Comparison of ENCODE assay signal across 36 cellular contexts in the genomic region with DNA sequence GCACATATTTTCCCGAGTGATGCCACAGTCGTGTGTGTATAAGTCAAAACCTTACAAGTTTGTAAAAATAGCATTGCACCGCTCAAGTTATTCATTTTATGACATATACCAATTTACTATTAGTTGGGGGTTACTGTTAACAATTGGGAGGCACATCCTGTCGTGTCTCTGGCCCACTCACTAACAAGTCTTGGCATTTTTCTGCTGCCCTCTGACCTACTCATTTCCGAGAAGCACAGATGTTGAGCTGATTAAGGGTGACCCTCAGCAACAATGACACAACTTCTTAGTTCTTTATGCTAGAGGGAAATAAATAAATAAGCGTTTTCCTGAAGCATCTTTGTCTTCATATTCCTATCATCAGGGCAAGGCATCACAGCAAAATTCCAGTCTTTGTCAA. TPM values are rescaled to one million over a fixed set of nuclear protein-coding genes. Genes with fewer than 3 reads are reported as not detected.
"Had no signal": no experiment of that assay in that cellular context is flagged by ENCODE, and none has a peak within 500 bp of the region (broad histone marks: within the 10 kb centered on the region; RNA-seq: fewer than 3 reads in every experiment).

No MANE protein-coding gene starts in this region.

- H3K36me3 ChIP-seq: ascending aorta, cardiac muscle cell, heart right ventricle, neutrophil, right lobe of liver, thoracic aorta, uterus had no signal

- ATAC-seq: activated CD4-positive, alpha-beta T cell treated with anti-CD3 and anti-CD28 coated beads for 36 hours; esophagus mucosa; left lobe of liver; stimulated activated effector memory CD8-positive, alpha-beta T cell treated with anti-CD3 and anti-CD28 coated beads, Interleukin-12 subunit alpha, Interleukin-12 subunit beta, amount 100 ng/mL, for 72 hours; T-helper 17 cell had no signal

- H3K27ac ChIP-seq: ascending aorta, cardiac muscle cell, neutrophil, right lobe of liver, skin epidermis, thoracic aorta, uterus had no signal

- H3K4me1 ChIP-seq: ascending aorta, right lobe of liver, uterus had no signal

- H3K27me3 ChIP-seq: ascending aorta, cardiac muscle cell, heart right ventricle, right lobe of liver, uterus had no signal

- H3K4me3 ChIP-seq: ascending aorta, cardiac muscle cell, heart right ventricle, lung, mucosa of descending colon, right lobe of liver, skin epidermis, thoracic aorta, uterus had no signal

- H3K36me3 Mint-ChIP-seq: activated naive CD8-positive, alpha-beta T cell treated with anti-CD3 and anti-CD28 coated beads for 36 hours; brain; stimulated activated effector memory CD8-positive, alpha-beta T cell treated with anti-CD3 and anti-CD28 coated beads, Interleukin-12 subunit alpha, Interleukin-12 subunit beta, amount 100 ng/mL, for 72 hours had no signal

- H3K4me3 Mint-ChIP-seq: activated CD4-positive, alpha-beta T cell treated with anti-CD3 and anti-CD28 coated beads for 36 hours; activated naive CD4-positive, alpha-beta T cell treated with anti-CD3 and anti-CD28 coated beads for 36 hours; activated naive CD8-positive, alpha-beta T cell treated with anti-CD3 and anti-CD28 coated beads for 36 hours; brain; nephron; stimulated activated effector memory CD8-positive, alpha-beta T cell treated with anti-CD3 and anti-CD28 coated beads, Interleukin-12 subunit alpha, Interleukin-12 subunit beta, amount 100 ng/mL, for 72 hours; stimulated activated naive CD8-positive, alpha-beta T cell treated with anti-CD3 and anti-CD28 coated beads, Interleukin-15, Interleukin-2, amounts not matched to agents 100 ng/mL and 50 ng/mL, for 24 hours; T-helper 17 cell had no signal

- H3K4me1 Mint-ChIP-seq: activated CD4-positive, alpha-beta T cell treated with anti-CD3 and anti-CD28 coated beads for 36 hours; brain; nephron; stimulated activated effector memory CD8-positive, alpha-beta T cell treated with anti-CD3 and anti-CD28 coated beads, Interleukin-12 subunit alpha, Interleukin-12 subunit beta, amount 100 ng/mL, for 72 hours; T-helper 17 cell had no signal

- H3K9me3 ChIP-seq: ascending aorta, heart right ventricle, mucosa of descending colon, neutrophil, right lobe of liver, thoracic aorta, uterus had no signal

- H3K27me3 Mint-ChIP-seq: activated CD4-positive, alpha-beta T cell treated with anti-CD3 and anti-CD28 coated beads for 36 hours; stimulated activated naive CD8-positive, alpha-beta T cell treated with anti-CD3 and anti-CD28 coated beads, Interleukin-15, Interleukin-2, amounts not matched to agents 100 ng/mL and 50 ng/mL, for 24 hours had no signal

- H3K9me3 Mint-ChIP-seq: activated naive CD4-positive, alpha-beta T cell treated with anti-CD3 and anti-CD28 coated beads for 36 hours; activated naive CD8-positive, alpha-beta T cell treated with anti-CD3 and anti-CD28 coated beads for 36 hours; brain; nephron; stimulated activated effector memory CD8-positive, alpha-beta T cell treated with anti-CD3 and anti-CD28 coated beads, Interleukin-12 subunit alpha, Interleukin-12 subunit beta, amount 100 ng/mL, for 72 hours; stimulated activated naive CD8-positive, alpha-beta T cell treated with anti-CD3 and anti-CD28 coated beads, Interleukin-15, Interleukin-2, amounts not matched to agents 100 ng/mL and 50 ng/mL, for 24 hours had no signal

- H3K27ac Mint-ChIP-seq: activated CD4-positive, alpha-beta T cell treated with anti-CD3 and anti-CD28 coated beads for 36 hours; activated naive CD4-positive, alpha-beta T cell treated with anti-CD3 and anti-CD28 coated beads for 36 hours; activated naive CD8-positive, alpha-beta T cell treated with anti-CD3 and anti-CD28 coated beads for 36 hours; brain; nephron; stimulated activated effector memory CD8-positive, alpha-beta T cell treated with anti-CD3 and anti-CD28 coated beads, Interleukin-12 subunit alpha, Interleukin-12 subunit beta, amount 100 ng/mL, for 72 hours; stimulated activated naive CD8-positive, alpha-beta T cell treated with anti-CD3 and anti-CD28 coated beads, Interleukin-15, Interleukin-2, amounts not matched to agents 100 ng/mL and 50 ng/mL, for 24 hours; T-helper 17 cell had no signal

- DNase-seq: activated CD4-positive, alpha-beta T cell treated with anti-CD3 and anti-CD28 coated beads for 36 hours; activated CD4-positive, alpha-beta T cell treated with anti-CD3 and anti-CD28 coated beads, Interleukin-2, amount 50 U/mL, for 4 hours; activated CD4-positive, CD25-positive, alpha-beta regulatory T cell; activated effector memory CD4-positive, alpha-beta T cell treated with anti-CD3 and anti-CD28 coated beads, Interleukin-2, amount 50 U/mL, for 16 hours; activated naive CD4-positive, alpha-beta T cell treated with anti-CD3 and anti-CD28 coated beads for 36 hours; activated naive CD8-positive, alpha-beta T cell treated with anti-CD3 and anti-CD28 coated beads for 36 hours; activated T-cell treated with anti-CD3 and anti-CD28 coated beads for 4 hours; cortex of kidney; mucosa of descending colon; right lobe of liver; stimulated activated CD4-positive, alpha-beta T cell treated with anti-CD3 and anti-CD28 coated beads, Interleukin-12 subunit alpha, Interleukin-12 subunit beta, amount 100 ng/mL, for 4 hours; stimulated activated CD4-positive, alpha-beta T cell treated with anti-CD3 and anti-CD28 coated beads, Interleukin-4, amount 100 ng/mL, for 24 hours; T-helper 17 cell; T1000; trophoblast cell; uterus had no signal

RNA-seq across cellular contexts. Expression of gene TBPL2, which starts 22.0 kb away (rescaled TPM):
- total RNA-seq: activated CD4-positive, alpha-beta T cell treated with anti-CD3 and anti-CD28 coated beads for 36 hours; activated naive CD4-positive, alpha-beta T cell treated with anti-CD3 and anti-CD28 coated beads for 36 hours; activated naive CD8-positive, alpha-beta T cell treated with anti-CD3 and anti-CD28 coated beads for 36 hours; ascending aorta; cardiac muscle cell; cerebellum; esophagus mucosa; heart right ventricle; kidney epithelial cell; left lobe of liver; lung; mucosa of descending colon; myocyte; osteocyte; posterior vena cava; renal cortical epithelial cell; right lobe of liver; subcutaneous adipose tissue; T-helper 17 cell; thoracic aorta; uterus had no signal
- polyA plus RNA-seq: cardiac muscle cell, heart right ventricle, lung had no signal
